Comparison of ENCODE assay signal across 24 cellular contexts in the genomic region with DNA sequence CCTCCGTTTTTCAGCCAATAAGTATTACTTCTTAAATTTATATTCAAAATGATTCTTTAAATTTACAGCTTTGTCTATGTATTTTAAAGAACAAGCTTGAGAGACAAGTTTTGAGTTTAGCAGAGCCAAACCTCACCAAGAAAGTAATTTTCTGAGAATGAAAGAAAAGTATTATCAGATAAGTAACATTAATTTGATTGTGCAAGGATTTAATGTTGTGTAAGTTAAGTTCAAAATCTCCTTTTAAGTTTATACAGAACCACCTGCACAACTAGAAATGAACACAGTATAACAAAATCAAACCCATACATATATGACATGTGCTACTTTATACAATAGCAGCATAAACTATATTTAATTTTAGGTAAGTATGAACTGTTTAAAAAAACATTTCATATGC.
A peak's percentile ranks its signal among the peaks of the same experiment; 100 is the strongest.
DNase-seq lines count a peak whose midpoint lies in the region; ATAC-seq, FAIRE-seq and TF ChIP-seq lines count a peak whose summit lies in the region.
"Had no signal": no experiment of that assay in that cellular context is flagged by ENCODE, and none has a peak within 500 bp of the region (broad histone marks: within the 10 kb centered on the region; RNA-seq: fewer than 3 reads in every experiment).

No MANE protein-coding gene starts in this region.

- H3K36me3 ChIP-seq in K562 (ENCODE audit: control insufficient read depth, insufficient read depth, low read length): no peaks in the 10 kb centered on the region
- H3K36me3 ChIP-seq: BE2C, BLaER1 had no signal

- CTCF ChIA-PET in K562 (lab: Yijun Ruan, JAX; ENCODE audit: low intra/inter-chr PET ratio): no interaction called here

- no peak for TF ChIP-seq CTCF in K562 (IDR thresholded peaks at IDR 0.05 in 2 of 3, conservative IDR thresholded peaks at IDR 0.05 in 1 of 3; ENCODE audit: insufficient read depth in 2 of 3, low read depth in 1 of 3, low read length in 3 of 3)

- H3K79me2 ChIP-seq in K562 (ENCODE audit: control insufficient read depth, insufficient read depth, low read length): no peaks in the 10 kb centered on the region

- TF ChIP-seq EP300 in Ishikawa (IDR thresholded peaks at IDR 0.05; ENCODE audit: borderline replicate concordance): no peak
- no peak for TF ChIP-seq EP300 in K562 (IDR thresholded peaks at IDR 0.05; ENCODE audit: low read length)

- TF ChIP-seq RAD21 in Ishikawa (IDR thresholded peaks at IDR 0.05; ENCODE audit: low read depth) (no peak), K562 (CRISPR knock-in tag; conservative IDR thresholded peaks at IDR 0.05 in 1 of 2, IDR thresholded peaks at IDR 0.05 in 1 of 2) (no peak)

- FAIRE-seq in K562 (lab: Jason Lieb, UNC): no peak
- FAIRE-seq: A204.1, GM12891, GM19239 had no signal

- no peaks in the 10 kb centered on the region for H4K20me1 ChIP-seq in K562 (replicated peaks; ENCODE audit: control insufficient read depth, insufficient read depth, low read length)
- H4K20me1 ChIP-seq: BLaER1 had no signal

- H3K27ac ChIP-seq in K562 (ENCODE audit: extremely low read depth, low read depth, low read length): no peak overlapping the region
- H3K27ac ChIP-seq: BLaER1 had no signal

- no peaks in the 10 kb centered on the region for H3K9me1 ChIP-seq in K562 (ENCODE audit: control insufficient read depth, insufficient read depth, low read length)

- H3K4me1 ChIP-seq in K562 (replicated peaks in 1 of 2; ENCODE audit: control insufficient read depth in 2 of 2, insufficient read depth in 2 of 2, low read length in 2 of 2): no peaks in the 10 kb centered on the region
- H3K4me1 ChIP-seq: BE2C, BLaER1 had no signal

- H3K4me2 ChIP-seq in K562 (ENCODE audit: insufficient read depth, low read length): no peak overlapping the region
- H3K4me2 ChIP-seq: BLaER1 had no signal

- 11% methylated on average over 1 of the region's 1 CpG for WGBS in K562 (ENCODE audit: insufficient coverage, low coverage, missing lambda C conversion rate)

- in situ Hi-C loops in K562 (cut with MboI): no loop called here

- TF ChIP-seq POLR2A in K562 (conservative IDR thresholded peaks at IDR 0.05): no peak

- DNase-seq in K562 (ENCODE audit: extremely low read depth in 1 of 4, low spot score in 3 of 4) (no peak), GDM1 (lab: John Stamatoyannopoulos, UW) (no peak), NCI-H1417 (lab: John Stamatoyannopoulos, UW) (no peak)
- DNase-seq: 8988T; ACHN; BE2C; C1 segment of cervical spinal cord; CD4-positive, alpha-beta memory T cell; CD4-positive, CD25-positive, alpha-beta regulatory T cell; CD8-positive, alpha-beta memory T cell; COR-L47; DMS 273 treated with DMSO at 0.1 percent for 48 hours; DMS153; DMS53; DMS79; DND-41; EL; GF-D8 had no signal

- no peaks in the 10 kb centered on the region for H3K9me3 ChIP-seq in K562 (replicated peaks; ENCODE audit: control insufficient read depth, insufficient read depth, low read depth, low read length)
- H3K9me3 ChIP-seq: BE2C, BLaER1 had no signal

- ATAC-seq in K562 (no peak), GM21526 (IDR thresholded peaks at IDR 0.05; ENCODE audit: low FRiP score, unreplicated experiment) (no peak)

- intact Hi-C loops in K562 (cut with micrococcal nuclease): no loop called here

- no TSS peak for BruUV-seq in K562 (replicated peaks; lab: Mats Ljungman, UMichigan)

- no peak overlapping the region for H2AFZ ChIP-seq in K562 (ENCODE audit: low read depth, low read length)

- H3K4me3 ChIP-seq in K562: no peak overlapping the region
- H3K4me3 ChIP-seq: BLaER1 had no signal

- no peak overlapping the region for H3K9ac ChIP-seq in K562 (ENCODE audit: insufficient read depth in 1 of 2, low read depth in 2 of 2, low read length in 2 of 2)
- H3K9ac ChIP-seq: BLaER1 had no signal

- H3K27me3 ChIP-seq in K562 (ENCODE audit: control insufficient read depth in 2 of 2, insufficient read depth in 2 of 2, low read length in 2 of 2): no peaks in the 10 kb centered on the region
- H3K27me3 ChIP-seq: BE2C, BLaER1 had no signal

- POLR2A ChIA-PET in K562 (lab: Yijun Ruan, JAX): no interaction called here

TF ChIP-seq in Ishikawa, 13 proteins besides CTCF, POLR2A, EP300 and RAD21:
- TF ChIP-seq YY1 (IDR thresholded peaks at IDR 0.05; ENCODE audit: low read depth): no peak
- TF ChIP-seq TEAD4 (IDR thresholded peaks at IDR 0.05): no peak
- TF ChIP-seq CEBPB (IDR thresholded peaks at IDR 0.05): peak; percentile 53; the same call in 1 of the 2 replicates
- TF ChIP-seq CREB1 (IDR thresholded peaks at IDR 0.05; ENCODE audit: low read depth): no peak
- TF ChIP-seq TAF1 (IDR thresholded peaks at IDR 0.05; ENCODE audit: low read depth): no peak
- TF ChIP-seq, protein P1, sequence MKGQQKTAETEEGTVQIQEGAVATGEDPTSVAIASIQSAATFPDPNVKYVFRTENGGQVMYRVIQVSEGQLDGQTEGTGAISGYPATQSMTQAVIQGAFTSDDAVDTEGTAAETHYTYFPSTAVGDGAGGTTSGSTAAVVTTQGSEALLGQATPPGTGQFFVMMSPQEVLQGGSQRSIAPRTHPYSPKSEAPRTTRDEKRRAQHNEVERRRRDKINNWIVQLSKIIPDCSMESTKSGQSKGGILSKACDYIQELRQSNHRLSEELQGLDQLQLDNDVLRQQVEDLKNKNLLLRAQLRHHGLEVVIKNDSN (IDR thresholded peaks at IDR 0.05): no peak
- TF ChIP-seq EGR1 (IDR thresholded peaks at IDR 0.05): no peak

TF ChIP-seq in K562, 482 proteins besides CTCF, POLR2A, EP300 and RAD21:
- no peak for TF ChIP-seq CEBPG (CRISPR knock-in tag; IDR thresholded peaks at IDR 0.05)
- peak in 1 of 2 experiments; percentile 70; a peak in 2 of 4 replicates for TF ChIP-seq CEBPG (tag; conservative IDR thresholded peaks at IDR 0.05 in 1 of 2, IDR thresholded peaks at IDR 0.05 in 1 of 2)
- TF ChIP-seq CBFA2T2 (conservative IDR thresholded peaks at IDR 0.05): no peak
- TF ChIP-seq CEBPB (tag; IDR thresholded peaks at IDR 0.05): peak; percentile 76
